Comparison of ENCODE assay signal across 1 cellular context in genomic region chr1:33141216-33141615, GRCh38.
TF ChIP-seq lines count a peak whose summit lies in the region.

No MANE protein-coding gene starts in this region.

TF ChIP-seq in GM23338, 12 proteins besides CTCF, POLR2A, EP300 and RAD21 (continued from another document):
- TF ChIP-seq ZNF331 (CRISPR knock-in tag; IDR thresholded peaks at IDR 0.05; ENCODE audit: low read depth) (no peak), POLR2AphosphoS5 (IDR thresholded peaks at IDR 0.05; ENCODE audit: low read depth) (no peak), NANOG (IDR thresholded peaks at IDR 0.05; ENCODE audit: borderline replicate concordance) (no peak), ETS1 (IDR thresholded peaks at IDR 0.05) (no peak), REST (IDR thresholded peaks at IDR 0.05; ENCODE audit: unreplicated experiment) (no peak)
